ENCODE assay signal across 8 cellular contexts in the genomic region with DNA sequence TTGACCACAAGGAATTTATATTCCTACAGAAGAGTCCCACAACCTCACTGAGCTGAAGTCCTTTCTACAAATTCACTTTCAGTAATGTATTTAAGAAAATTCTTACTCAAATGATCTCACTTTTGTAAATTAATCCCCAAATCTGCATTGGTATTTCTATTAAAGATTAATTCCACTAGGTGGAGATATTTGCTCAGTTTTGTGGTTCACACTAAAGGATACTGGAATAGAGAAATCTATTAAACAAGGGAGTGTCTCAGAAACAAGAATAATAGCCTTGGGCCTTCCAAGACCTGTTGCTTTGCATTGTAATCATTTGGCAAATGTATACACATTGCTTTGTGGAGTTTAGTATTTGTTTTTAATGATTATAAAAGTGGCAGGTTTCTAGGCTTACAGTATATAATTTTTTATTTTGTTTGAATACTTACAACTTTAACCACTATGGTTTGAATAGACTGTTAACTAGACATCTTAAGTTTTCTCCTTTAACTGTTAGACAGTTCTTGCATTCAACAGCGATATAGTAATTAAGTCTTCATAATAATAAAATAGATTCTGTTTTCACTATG. TPM values are rescaled to one million over a fixed set of nuclear protein-coding genes. Genes with fewer than 3 reads are reported as not detected.
DNase-seq lines count a peak whose midpoint lies in the region; ATAC-seq, FAIRE-seq and TF ChIP-seq lines count a peak whose summit lies in the region.

No MANE protein-coding gene starts in this region.

- H3K36me3 Mint-ChIP-seq in stimulated activated effector memory CD8-positive, alpha-beta T cell treated with anti-CD3 and anti-CD28 coated beads, Interleukin-12 subunit alpha, Interleukin-12 subunit beta, amount 100 ng/mL, for 72 hours, result no peaks in the 10 kb centered on the region

- DNase-seq in COR-L47 (lab: John Stamatoyannopoulos, UW), result peak; percentile 33
- DNase-seq in amniotic epithelial cell (ENCODE audit: low read depth), result peak; percentile 23
- DNase-seq in left lobe of liver (ENCODE audit: low spot score), result no peak
- DNase-seq in stimulated activated effector memory CD8-positive, alpha-beta T cell treated with anti-CD3 and anti-CD28 coated beads, Interleukin-12 subunit alpha, Interleukin-12 subunit beta, amount 100 ng/mL, for 72 hours (ENCODE audit: low spot score in 2 of 2), result no peak
- no peak for DNase-seq in H54 (ENCODE audit: insufficient read length, low spot score)

- H3K27ac ChIP-seq in KMS-11, result no peak overlapping the region

- ATAC-seq in left lobe of liver, result peak; percentile 70
- ATAC-seq in stimulated activated effector memory CD8-positive, alpha-beta T cell treated with anti-CD3 and anti-CD28 coated beads, Interleukin-12 subunit alpha, Interleukin-12 subunit beta, amount 100 ng/mL, for 72 hours, result no peak
- ATAC-seq in GM21360 (IDR thresholded peaks at IDR 0.05; ENCODE audit: unreplicated experiment), result no peak
- ATAC-seq in HG02884 (IDR thresholded peaks at IDR 0.05; ENCODE audit: unreplicated experiment), result no peak

- FAIRE-seq in H54 (lab: Jason Lieb, UNC), result no peak

- TF ChIP-seq CTCF in KMS-11 (conservative IDR thresholded peaks at IDR 0.05; ENCODE audit: low read depth, low read length), result peak; percentile 72

- no peaks in the 10 kb centered on the region for H3K36me3 ChIP-seq in KMS-11 (ENCODE audit: insufficient read depth)

- no peaks in the 10 kb centered on the region for H4K20me1 ChIP-seq in KMS-11 (ENCODE audit: insufficient read depth)

- H3K27ac Mint-ChIP-seq in stimulated activated effector memory CD8-positive, alpha-beta T cell treated with anti-CD3 and anti-CD28 coated beads, Interleukin-12 subunit alpha, Interleukin-12 subunit beta, amount 100 ng/mL, for 72 hours, result no peak overlapping the region

- H3K4me3 ChIP-seq in KMS-11 (IDR thresholded peaks at IDR 0.05; ENCODE audit: insufficient read depth, low read depth, low read length), result no peak overlapping the region

- H2AFZ ChIP-seq in KMS-11 (ENCODE audit: low read depth), result no peak overlapping the region

- no peaks in the 10 kb centered on the region for H3K27me3 ChIP-seq in KMS-11 (ENCODE audit: insufficient read depth, low read depth)

- no peaks in the 10 kb centered on the region for H3K9me3 Mint-ChIP-seq in stimulated activated effector memory CD8-positive, alpha-beta T cell treated with anti-CD3 and anti-CD28 coated beads, Interleukin-12 subunit alpha, Interleukin-12 subunit beta, amount 100 ng/mL, for 72 hours

- H3K4me1 Mint-ChIP-seq in stimulated activated effector memory CD8-positive, alpha-beta T cell treated with anti-CD3 and anti-CD28 coated beads, Interleukin-12 subunit alpha, Interleukin-12 subunit beta, amount 100 ng/mL, for 72 hours, result peaks cover 5% of the 10 kb centered on the region

- no peaks in the 10 kb centered on the region for H3K4me1 ChIP-seq in KMS-11 (ENCODE audit: low read depth, poor library complexity, severe bottlenecking)

- H3K79me2 ChIP-seq in KMS-11 (ENCODE audit: insufficient read depth, low read depth), result no peaks in the 10 kb centered on the region

- H3K4me2 ChIP-seq in KMS-11, result no peak overlapping the region

- no peak overlapping the region for H3K4me3 Mint-ChIP-seq in stimulated activated effector memory CD8-positive, alpha-beta T cell treated with anti-CD3 and anti-CD28 coated beads, Interleukin-12 subunit alpha, Interleukin-12 subunit beta, amount 100 ng/mL, for 72 hours

- no peak overlapping the region for H3K9ac ChIP-seq in KMS-11

- TF ChIP-seq POLR2A in H54 (IDR thresholded peaks at IDR 0.05; ENCODE audit: low read depth, low read length), result no peak

RNA-seq across cellular contexts. Expression of gene CFAP299, which starts 25.9 kb away (rescaled TPM):
- not detected for total RNA-seq in left lobe of liver

Comparison
In these comparisons a context has a peak if more than half of its experiments do, and no peak if none do; other contexts are left out.
1. DNase-seq: peak in COR-L47 (single experiment) and amniotic epithelial cell (single experiment); none in left lobe of liver (single experiment), stimulated activated effector memory CD8-positive, alpha-beta T cell treated with anti-CD3 and anti-CD28 coated beads, Interleukin-12 subunit alpha, Interleukin-12 subunit beta, amount 100 ng/mL, for 72 hours (0 of 2) and H54 (single experiment).